In genomic region chr5:32436553-32437262, GRCh38 we compare ENCODE assay signal across 16 cellular contexts. TPM values are rescaled to one million over a fixed set of nuclear protein-coding genes. Genes with fewer than 3 reads are reported as not detected.
A peak's percentile ranks its signal among the peaks of the same experiment; 100 is the strongest.
DNase-seq lines count a peak whose midpoint lies in the region; ATAC-seq and TF ChIP-seq lines count a peak whose summit lies in the region.
"Had no signal": no experiment of that assay in that cellular context is flagged by ENCODE, and none has a peak within 500 bp of the region (broad histone marks: within the 10 kb centered on the region; RNA-seq: fewer than 3 reads in every experiment).

No MANE protein-coding gene starts in this region.

- H3K9me3 ChIP-seq in Loucy (ENCODE audit: insufficient read depth, low read depth, low read length) (no peaks in the 10 kb centered on the region), colonic mucosa (no peaks in the 10 kb centered on the region), right lobe of liver (no peaks in the 10 kb centered on the region)
- H3K9me3 ChIP-seq: A549 had no signal

- H3K4me1 ChIP-seq in Loucy (ENCODE audit: insufficient read depth, low read length, poor library complexity, severe bottlenecking), result peaks cover 36% of the 10 kb centered on the region
- H3K4me1 ChIP-seq in colonic mucosa, result peaks cover 3% of the 10 kb centered on the region
- H3K4me1 ChIP-seq in right lobe of liver, result peaks cover 0 to 12% (median 2%) of the 10 kb centered on the region in 4 donors

- H3K36me3 ChIP-seq in Loucy (ENCODE audit: insufficient read depth, low read length) (peaks cover 16% of the 10 kb centered on the region), colonic mucosa (no peaks in the 10 kb centered on the region), right lobe of liver (no peaks in the 10 kb centered on the region)

- peak overlapping the region; percentile 46 for H3K4me2 ChIP-seq in Loucy (ENCODE audit: low read depth, low read length, poor library complexity, severe bottlenecking)
- H3K4me2 ChIP-seq: A549 had no signal

- H3K27ac ChIP-seq in 22Rv1 (peak overlapping the region; percentile 38), colonic mucosa (peak overlapping the region; percentile 5), right lobe of liver (no peak overlapping the region)
- H3K27ac ChIP-seq: A549 had no signal

- H4K20me1 ChIP-seq in Loucy (ENCODE audit: insufficient read depth, low read length, poor library complexity, severe bottlenecking), result peaks cover 93% of the 10 kb centered on the region

- no peak for TF ChIP-seq CTCF in 22Rv1 (IDR thresholded peaks at IDR 0.05)
- no peak for TF ChIP-seq CTCF in Loucy (conservative IDR thresholded peaks at IDR 0.05; ENCODE audit: low read length)
- no peak for TF ChIP-seq CTCF in colonic mucosa (IDR thresholded peaks at IDR 0.05)
- TF ChIP-seq CTCF in right lobe of liver (IDR thresholded peaks at IDR 0.05), result no peak

- H3K27me3 ChIP-seq in Loucy (ENCODE audit: insufficient read depth, low read length, poor library complexity, severe bottlenecking) (no peaks in the 10 kb centered on the region), colonic mucosa (no peaks in the 10 kb centered on the region), right lobe of liver (no peaks in the 10 kb centered on the region)

- ATAC-seq in right lobe of liver (peak; percentile 33 to 81 (median 66)), Right ventricle myocardium inferior (no peak)

- H2AFZ ChIP-seq in Loucy (ENCODE audit: low read length), result no peak overlapping the region

- H3K79me2 ChIP-seq in Loucy (ENCODE audit: insufficient read depth, low read length), result peaks cover 100% of the 10 kb centered on the region

- H3K4me3 ChIP-seq in Loucy (ENCODE audit: low read length, poor library complexity, severe bottlenecking) (no peak overlapping the region), colonic mucosa (no peak overlapping the region), right lobe of liver (no peak overlapping the region)
- H3K4me3 ChIP-seq: A549 had no signal

- no peak overlapping the region for H3K9ac ChIP-seq in Loucy (ENCODE audit: low read depth, low read length, poor library complexity, severe bottlenecking)
- H3K9ac ChIP-seq in colonic mucosa (ENCODE audit: low read depth in 2 of 2, low read length in 2 of 2), result no peak overlapping the region

- WGBS in right lobe of liver (ENCODE audit: insufficient coverage, low coverage, low lambda C conversion rate, missing lambda C conversion rate), result 70% methylated on average over 4 of the region's 4 CpGs

- intact Hi-C loops in colonic mucosa (cut with DNase I) (no loop called here), right lobe of liver (cut with DNase I) (no loop called here), Right ventricle myocardium inferior (cut with DNase I) (no loop called here)

- peak; percentile 32 for DNase-seq in colonic mucosa
- no peak for DNase-seq in right lobe of liver
- no peak for DNase-seq in AG20443 (ENCODE audit: low spot score)
- no peak for DNase-seq in COLO668 (lab: John Stamatoyannopoulos, UW; ENCODE audit: unreplicated experiment)
- no peak for DNase-seq in Right ventricle myocardium inferior (ENCODE audit: missing footprints)
- DNase-seq in NCI-H226, result no peak
- DNase-seq: Calu3; CD4-positive, CD25-positive, alpha-beta regulatory T cell; KBM-7; MM.1S; NCI-H1105; NCI-H187; NCI-H2171 had no signal

- H3F3A ChIP-seq in Loucy (ENCODE audit: low read depth), result no peaks in the 10 kb centered on the region

- no peaks in the 10 kb centered on the region for H3K9me2 ChIP-seq in Loucy (replicated peaks; ENCODE audit: low read depth, low read length)

- no peak for TF ChIP-seq POLR2A in right lobe of liver (IDR thresholded peaks at IDR 0.05)

RNA-seq across cellular contexts. Expression of gene ZFR, which starts 7.8 kb away (rescaled TPM):
- total RNA-seq in colonic mucosa (10 to 100 TPM; 45.0 to 51.8 TPM), right lobe of liver (10 to 100 TPM; 19.8 to 36.8 (median 25.8) TPM), Right ventricle myocardium inferior (51.8 TPM)

Comparison
In these comparisons a context has a peak if more than half of its experiments do, and no peak if none do; other contexts are left out.
1. H3K27ac ChIP-seq: peak in 22Rv1 (single experiment) and colonic mucosa (single experiment); none in right lobe of liver (0 of 3).